1 cellular context compared by ENCODE assay signal in genomic region chr3:9731206-9732079, GRCh38.
TF ChIP-seq lines count a peak whose summit lies in the region.

TSS of gene BRPF1 (plus strand) at chr3:9731735. CDS start at chr3:9734141, 2,406 bp downstream.

TF ChIP-seq in HepG2, 621 proteins besides CTCF, POLR2A, EP300 and RAD21 (continued from another document and continues in another):
- TF ChIP-seq ARID4A (CRISPR knock-in tag; IDR thresholded peaks at IDR 0.05; ENCODE audit: borderline replicate concordance) = peak; percentile 89
- TF ChIP-seq ATF7-NPFF (CRISPR knock-in tag; IDR thresholded peaks at IDR 0.05; ENCODE audit: low read depth) = peak; percentile 57; the same call in 1 of the 2 replicates
- TF ChIP-seq ZNF670 (CRISPR knock-in tag; IDR thresholded peaks at IDR 0.05; ENCODE audit: borderline replicate concordance) = peak; percentile 72; the same call in 1 of the 2 replicates
- TF ChIP-seq ZNF619 (CRISPR knock-in tag; IDR thresholded peaks at IDR 0.05) = peak; percentile 62; the same call in 1 of the 2 replicates
- peak; percentile 16; the same call in 1 of the 2 replicates for TF ChIP-seq RXRB (CRISPR knock-in tag; IDR thresholded peaks at IDR 0.05; ENCODE audit: borderline replicate concordance)
- TF ChIP-seq LCORL (IDR thresholded peaks at IDR 0.05) = no peak
- TF ChIP-seq LCORL (CRISPR knock-in tag; IDR thresholded peaks at IDR 0.05) = peak; percentile 55; the same call in 1 of the 2 replicates
- TF ChIP-seq MEF2D (CRISPR knock-in tag; IDR thresholded peaks at IDR 0.05) = no peak
- TF ChIP-seq FOXK2 (IDR thresholded peaks at IDR 0.05) = no peak
- TF ChIP-seq HOXA3 (CRISPR knock-in tag; IDR thresholded peaks at IDR 0.05) = peak; percentile 86
- TF ChIP-seq MXI1 (IDR thresholded peaks at IDR 0.05; ENCODE audit: borderline replicate concordance, low read depth, low read length) = peak; percentile 52; the same call in 1 of the 3 replicates
- peak; percentile 87 for TF ChIP-seq PHF20 (CRISPR knock-in tag; IDR thresholded peaks at IDR 0.05)
- TF ChIP-seq RARA (CRISPR knock-in tag; IDR thresholded peaks at IDR 0.05) = peak; percentile 10; the same call in 1 of the 2 replicates
- peak; percentile 29; the same call in 1 of the 2 replicates for TF ChIP-seq CCDC6 (CRISPR knock-in tag; IDR thresholded peaks at IDR 0.05)
- peak; percentile 42; the same call in 1 of the 2 replicates for TF ChIP-seq FOXP4 (CRISPR knock-in tag; IDR thresholded peaks at IDR 0.05)
- no peak for TF ChIP-seq ZNF768 (CRISPR knock-in tag; IDR thresholded peaks at IDR 0.05)
- TF ChIP-seq ZKSCAN5 (CRISPR knock-in tag; IDR thresholded peaks at IDR 0.05) = no peak
- TF ChIP-seq YEATS4 (CRISPR knock-in tag; IDR thresholded peaks at IDR 0.05; ENCODE audit: borderline replicate concordance) = peak; percentile 75
- no peak for TF ChIP-seq PBX2 (CRISPR knock-in tag; IDR thresholded peaks at IDR 0.05)
- no peak for TF ChIP-seq ZNF770 (CRISPR knock-in tag; IDR thresholded peaks at IDR 0.05)
- 0 out of 2 replicates have a peak, but pooled peaks have one; percentile 47 for TF ChIP-seq ZNF235 (CRISPR knock-in tag; IDR thresholded peaks at IDR 0.05; ENCODE audit: borderline replicate concordance)
- TF ChIP-seq FOXP1 (IDR thresholded peaks at IDR 0.05) = no peak
- TF ChIP-seq FOXP1 (CRISPR knock-in tag; IDR thresholded peaks at IDR 0.05) = peak; percentile 22; the same call in 1 of the 2 replicates
- no peak for TF ChIP-seq ZNF816 (CRISPR knock-in tag; IDR thresholded peaks at IDR 0.05; ENCODE audit: borderline replicate concordance)
- TF ChIP-seq CREB3 (CRISPR knock-in tag; IDR thresholded peaks at IDR 0.05) = 0 out of 2 replicates have a peak, but pooled peaks have one; percentile 33
- no peak for TF ChIP-seq TEF (CRISPR knock-in tag; IDR thresholded peaks at IDR 0.05)
- no peak for TF ChIP-seq ISX (CRISPR knock-in tag; conservative IDR thresholded peaks at IDR 0.05)
- no peak for TF ChIP-seq SALL2 (CRISPR knock-in tag; IDR thresholded peaks at IDR 0.05)
- TF ChIP-seq ZBTB7B (CRISPR knock-in tag; IDR thresholded peaks at IDR 0.05) = 0 out of 2 replicates have a peak, but pooled peaks have one; percentile 54
- peak; percentile 77; the same call in 1 of the 2 replicates for TF ChIP-seq FOXK1 (CRISPR knock-in tag; IDR thresholded peaks at IDR 0.05; ENCODE audit: borderline replicate concordance, low read depth)
- no peak for TF ChIP-seq GZF1 (CRISPR knock-in tag; IDR thresholded peaks at IDR 0.05)
- TF ChIP-seq SMYD3 (CRISPR knock-in tag; IDR thresholded peaks at IDR 0.05) = 0 out of 2 replicates have a peak, but pooled peaks have one; percentile 32
- no peak for TF ChIP-seq ZNF224 (CRISPR knock-in tag; IDR thresholded peaks at IDR 0.05)
- TF ChIP-seq ZBED4 (CRISPR knock-in tag; IDR thresholded peaks at IDR 0.05; ENCODE audit: borderline replicate concordance) = no peak
- 0 out of 2 replicates have a peak, but pooled peaks have one; percentile 45 for TF ChIP-seq ZNF142 (CRISPR knock-in tag; IDR thresholded peaks at IDR 0.05)
- TF ChIP-seq ZNF337 (CRISPR knock-in tag; IDR thresholded peaks at IDR 0.05; ENCODE audit: borderline replicate concordance, low read depth) = 0 out of 2 replicates have a peak, but pooled peaks have one; percentile 35
- no peak for TF ChIP-seq NCOA5 (CRISPR knock-in tag; IDR thresholded peaks at IDR 0.05)
